In the genomic region with DNA sequence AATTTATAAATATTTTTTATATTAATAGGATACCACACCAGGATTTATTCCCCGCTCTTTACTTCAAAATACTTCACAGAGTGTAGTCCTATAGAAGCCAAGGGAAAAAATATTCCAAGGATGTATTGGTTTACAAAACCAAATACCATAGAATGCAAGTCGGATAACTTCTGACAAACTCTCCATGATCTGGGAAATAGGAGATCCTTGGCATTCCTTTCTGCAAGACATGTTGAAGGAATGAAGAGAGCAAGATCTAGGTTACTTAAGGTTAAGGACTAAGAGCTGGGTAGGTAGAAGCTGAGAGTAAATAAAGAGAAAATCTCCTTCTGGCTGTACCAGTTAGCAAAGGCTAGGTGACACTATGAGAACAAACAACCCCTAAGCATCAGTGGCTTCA, we compare ENCODE assay signal across 16 cellular contexts.
DNase-seq lines count a peak whose midpoint lies in the region; ATAC-seq, FAIRE-seq and TF ChIP-seq lines count a peak whose summit lies in the region.
"Had no signal": no experiment of that assay in that cellular context is flagged by ENCODE, and none has a peak within 500 bp of the region (broad histone marks: within the 10 kb centered on the region; RNA-seq: fewer than 3 reads in every experiment).

No MANE protein-coding gene starts in this region.

- SMC1A ChIA-PET in GM12878 (lab: Charles Lee; ENCODE audit: uncharacterized antibody, unreplicated experiment): interaction anchor here (0.6 kb wide), 1 partner anchor 1786 kb away, joined by 3 read pairs; no protein-coding TSS in a partner anchor

- intact Hi-C loops in GM12878 (cut with micrococcal nuclease; ENCODE audit: unreplicated experiment): no loop called here
- intact Hi-C loops in upper lobe of right lung (cut with DNase I): no loop called here
- intact Hi-C loops in right cardiac atrium (cut with DNase I): no loop called here

- H2AK5ac ChIP-seq in mesenchymal stem cell (ENCODE audit: low read length, severe bottlenecking): no peak overlapping the region
- H2AK5ac ChIP-seq in neuronal stem cell (ENCODE audit: low read depth, low read length): no peak overlapping the region

- no TSS peak for BruUV-seq in GM12878 (replicated peaks; lab: Mats Ljungman, UMichigan)

- 26% methylated on average over 2 of the region's 2 CpGs for WGBS in GM12878 (ENCODE audit: insufficient coverage, insufficient replicate concordance, low lambda C conversion rate, missing lambda C conversion rate)
- 40% methylated on average over 1 of the region's 2 CpGs for WGBS in mesenchymal stem cell
- WGBS in neuronal stem cell (ENCODE audit: extremely low coverage in 2 of 2, insufficient read length in 2 of 2, insufficient replicate concordance in 1 of 2), 2 donors: no CpG with 5 or more reads among the region's 2 CpGs
- whole genome bisulfite sequencing in right cardiac atrium: 90% methylated on average over 2 of the region's 2 CpGs

- H4K91ac ChIP-seq in mesenchymal stem cell (ENCODE audit: low read length) (no peak overlapping the region), neuronal stem cell (ENCODE audit: low read depth, low read length, poor library complexity) (no peak overlapping the region)

- no peak for TF ChIP-seq POLR2A in GM12878 (IDR thresholded peaks at IDR 0.05; ENCODE audit: low read depth, low read length)

- H2AFZ ChIP-seq in GM12878 (ENCODE audit: control insufficient read depth, low read depth, low read length): no peak overlapping the region
- H2AFZ ChIP-seq in mesenchymal stem cell (ENCODE audit: low read depth, low read length): no peak overlapping the region
- H2AFZ ChIP-seq in neuronal stem cell (ENCODE audit: low read length): no peak overlapping the region

- H4K8ac ChIP-seq in mesenchymal stem cell (ENCODE audit: low read length): no peak overlapping the region
- no peak overlapping the region for H4K8ac ChIP-seq in neuronal stem cell (ENCODE audit: low read depth, low read length)

- H3K79me1 ChIP-seq in mesenchymal stem cell (replicated peaks; ENCODE audit: low read length, poor library complexity, severe bottlenecking): no peaks in the 10 kb centered on the region
- no peaks in the 10 kb centered on the region for H3K79me1 ChIP-seq in neuronal stem cell (ENCODE audit: low read depth, low read length)

- no peak overlapping the region for H3K23ac ChIP-seq in mesenchymal stem cell (ENCODE audit: low read length in 2 of 2)
- no peak overlapping the region for H3K23ac ChIP-seq in neuronal stem cell (ENCODE audit: low read depth, low read length, poor library complexity)

- H3K4me3 ChIP-seq in GM12878: no peak overlapping the region
- no peak overlapping the region for H3K4me3 ChIP-seq in mesenchymal stem cell (ENCODE audit: insufficient read depth in 1 of 2, low read depth in 1 of 2, low read length in 2 of 2)
- no peak overlapping the region for H3K4me3 ChIP-seq in upper lobe of right lung
- no peak overlapping the region for H3K4me3 ChIP-seq in neuronal stem cell (ENCODE audit: low read length in 2 of 2)
- H3K4me3 ChIP-seq in right cardiac atrium (ENCODE audit: low read length): no peak overlapping the region
- H3K4me3 ChIP-seq: BLaER1 treated with 17β-estradiol and CSF1 and Interleukin-3, amounts not matched to agents 10 nM and 100 nM had no signal

- ATAC-seq in GM12878 (no peak), upper lobe of right lung (peak; percentile 76), GM21447 (IDR thresholded peaks at IDR 0.05; ENCODE audit: unreplicated experiment) (no peak), right cardiac atrium (no peak)

- TF ChIP-seq EP300 in GM12878 (IDR thresholded peaks at IDR 0.05; ENCODE audit: borderline replicate concordance in 1 of 2, control insufficient read depth in 1 of 2, low read depth in 2 of 2, low read length in 2 of 2): no peak

- no peak overlapping the region for H3K4ac ChIP-seq in mesenchymal stem cell (ENCODE audit: low read depth in 1 of 2, low read length in 2 of 2)
- H3K4ac ChIP-seq in neuronal stem cell (ENCODE audit: low read length): no peak overlapping the region

- H3K9ac ChIP-seq in GM12878 (ENCODE audit: control insufficient read depth, insufficient read depth, low read length) (no peak overlapping the region), mesenchymal stem cell (ENCODE audit: low read length) (no peak overlapping the region), neuronal stem cell (ENCODE audit: low read depth, low read length, poor library complexity) (no peak overlapping the region)
- H3K9ac ChIP-seq: BLaER1 treated with 17β-estradiol and CSF1 and Interleukin-3, amounts not matched to agents 10 nM and 100 nM had no signal

- RAD21 ChIA-PET in GM12878 (lab: Charles Lee; ENCODE audit: unreplicated experiment): no interaction called here

- POLR2A ChIA-PET in GM12878 (lab: Charles Lee): no interaction called here

- DNase-seq in NCI-H82 (lab: John Stamatoyannopoulos, UW): peak; percentile 28
- DNase-seq in NCI-H82 treated with DMSO at 0.1 percent for 48 hours (lab: John Stamatoyannopoulos, UW; ENCODE audit: unreplicated experiment): no peak
- DNase-seq in GM12878 (ENCODE audit: low read depth, low spot score): no peak
- peak; percentile 3 for DNase-seq in mesenchymal stem cell
- DNase-seq in upper lobe of right lung: no peak
- DNase-seq in neuronal stem cell (ENCODE audit: low spot score): no peak
- no peak for DNase-seq in right cardiac atrium
- DNase-seq: CD4-positive, CD25-positive, alpha-beta regulatory T cell; DMS53; GOT3; H9 had no signal

- H3K27me3 ChIP-seq in GM12878 (replicated peaks in 1 of 2; ENCODE audit: control insufficient read depth in 2 of 2, insufficient read depth in 2 of 2, low read length in 1 of 2): no peaks in the 10 kb centered on the region
- H3K27me3 ChIP-seq in mesenchymal stem cell (ENCODE audit: control insufficient read depth in 1 of 2, insufficient read depth in 1 of 2, low read length in 2 of 2): no peaks in the 10 kb centered on the region
- no peaks in the 10 kb centered on the region for H3K27me3 ChIP-seq in upper lobe of right lung
- no peaks in the 10 kb centered on the region for H3K27me3 ChIP-seq in neuronal stem cell (ENCODE audit: control insufficient read depth in 3 of 3, insufficient read depth in 3 of 3, low read depth in 1 of 3, low read length in 3 of 3)
- H3K27me3 ChIP-seq in right cardiac atrium (ENCODE audit: control insufficient read depth, insufficient read depth): no peaks in the 10 kb centered on the region
- H3K27me3 ChIP-seq: BLaER1 treated with 17β-estradiol and CSF1 and Interleukin-3, amounts not matched to agents 10 nM and 100 nM had no signal

- no peaks in the 10 kb centered on the region for H3K4me1 ChIP-seq in GM12878 (ENCODE audit: control insufficient read depth, insufficient read depth, low read length)
- H3K4me1 ChIP-seq in mesenchymal stem cell (ENCODE audit: control insufficient read depth, insufficient read depth, low read depth, low read length): no peaks in the 10 kb centered on the region
- no peaks in the 10 kb centered on the region for H3K4me1 ChIP-seq in upper lobe of right lung
- H3K4me1 ChIP-seq in neuronal stem cell (ENCODE audit: control insufficient read depth in 2 of 2, insufficient read depth in 1 of 2, low read depth in 1 of 2, low read length in 2 of 2): no peaks in the 10 kb centered on the region
- no peaks in the 10 kb centered on the region for H3K4me1 ChIP-seq in right cardiac atrium (ENCODE audit: control insufficient read depth, insufficient read depth, low read length)

- H2BK5ac ChIP-seq in mesenchymal stem cell (ENCODE audit: low read depth, low read length, poor library complexity, severe bottlenecking) (no peak overlapping the region), neuronal stem cell (ENCODE audit: low read length) (no peak overlapping the region)

- TF ChIP-seq CTCF in GM12878 (IDR thresholded peaks at IDR 0.05 in 2 of 3, conservative IDR thresholded peaks at IDR 0.05 in 1 of 3; ENCODE audit: control insufficient read depth in 2 of 3, extremely low read depth in 1 of 3, insufficient read depth in 1 of 3, low read depth in 3 of 3, low read length in 3 of 3) (no peak), upper lobe of right lung (IDR thresholded peaks at IDR 0.05) (no peak)

- CTCF ChIA-PET in GM12878 (lab: Yijun Ruan, JAX): no interaction called here

- no peak overlapping the region for H3K14ac ChIP-seq in mesenchymal stem cell (ENCODE audit: low read length in 2 of 2)
- H3K14ac ChIP-seq in neuronal stem cell (ENCODE audit: low read length): no peak overlapping the region

- H3K27ac ChIP-seq in GM12878 (ENCODE audit: control insufficient read depth, insufficient read depth) (no peak overlapping the region), mesenchymal stem cell (ENCODE audit: low read length, poor library complexity, severe bottlenecking) (no peak overlapping the region), upper lobe of right lung (no peak overlapping the region), neuronal stem cell (replicated peaks; ENCODE audit: low read length) (no peak overlapping the region), right cardiac atrium (ENCODE audit: low read length) (no peak overlapping the region)
- H3K27ac ChIP-seq: 22Rv1 had no signal

- H3K9me3 ChIP-seq in GM12878 (replicated peaks; ENCODE audit: control insufficient read depth, insufficient read depth, low read length) (no peaks in the 10 kb centered on the region), mesenchymal stem cell (ENCODE audit: control insufficient read depth, low read length) (no peaks in the 10 kb centered on the region), upper lobe of right lung (no peaks in the 10 kb centered on the region), neuronal stem cell (replicated peaks in 1 of 2; ENCODE audit: control insufficient read depth in 2 of 2, insufficient read depth in 1 of 2, low read depth in 1 of 2, low read length in 2 of 2) (no peaks in the 10 kb centered on the region), right cardiac atrium (ENCODE audit: control insufficient read depth, low read length) (no peaks in the 10 kb centered on the region)
- H3K9me3 ChIP-seq: BLaER1 treated with 17β-estradiol and CSF1 and Interleukin-3, amounts not matched to agents 10 nM and 100 nM had no signal

- no peaks in the 10 kb centered on the region; the same call in 1 of the 2 replicates for H4K20me1 ChIP-seq in GM12878 (ENCODE audit: control insufficient read depth, insufficient read depth)
- H4K20me1 ChIP-seq: BLaER1 treated with 17β-estradiol and CSF1 and Interleukin-3, amounts not matched to agents 10 nM and 100 nM had no signal

- H3K36me3 ChIP-seq in GM12878 (ENCODE audit: control insufficient read depth in 2 of 2, insufficient read depth in 2 of 2, low read length in 1 of 2) (no peaks in the 10 kb centered on the region), mesenchymal stem cell (ENCODE audit: control insufficient read depth in 1 of 2, insufficient read depth in 2 of 2, low read depth in 1 of 2, low read length in 2 of 2) (no peaks in the 10 kb centered on the region), upper lobe of right lung (no peaks in the 10 kb centered on the region), neuronal stem cell (replicated peaks in 1 of 2; ENCODE audit: control insufficient read depth in 2 of 2, insufficient read depth in 2 of 2, low read length in 2 of 2) (no peaks in the 10 kb centered on the region)
- H3K36me3 ChIP-seq: BLaER1 treated with 17β-estradiol and CSF1 and Interleukin-3, amounts not matched to agents 10 nM and 100 nM had no signal

- FAIRE-seq in GM12878 (lab: Jason Lieb, UNC): peak; percentile 7
- FAIRE-seq: GM18507, HTR-8/SVneo had no signal

- no peak overlapping the region for H2BK12ac ChIP-seq in mesenchymal stem cell (ENCODE audit: low read length in 2 of 2)
- no peak overlapping the region for H2BK12ac ChIP-seq in neuronal stem cell (ENCODE audit: low read length)

- TF ChIP-seq RAD21 in GM12878 (IDR thresholded peaks at IDR 0.05; ENCODE audit: insufficient read depth, low read depth, low read length): no peak

- in situ Hi-C loops in GM12878 (cut with MboI): no loop called here

- H3K79me2 ChIP-seq in GM12878 (ENCODE audit: control insufficient read depth, insufficient read depth, low read length): no peaks in the 10 kb centered on the region

- H2BK120ac ChIP-seq in mesenchymal stem cell (ENCODE audit: low read depth, low read length) (no peak overlapping the region), neuronal stem cell (ENCODE audit: low read depth, low read length) (no peak overlapping the region)

- H3K18ac ChIP-seq in mesenchymal stem cell (ENCODE audit: low read depth in 1 of 2, low read length in 2 of 2) (no peak overlapping the region), neuronal stem cell (ENCODE audit: low read length) (no peak overlapping the region)

- no peak overlapping the region for H3K4me2 ChIP-seq in GM12878 (ENCODE audit: control insufficient read depth, insufficient read depth)
- no peak overlapping the region for H3K4me2 ChIP-seq in mesenchymal stem cell (ENCODE audit: low read length, poor library complexity, severe bottlenecking)
- H3K4me2 ChIP-seq in neuronal stem cell (ENCODE audit: insufficient read depth, low read length, poor library complexity, severe bottlenecking): no peak overlapping the region

- H2BK15ac ChIP-seq in mesenchymal stem cell (ENCODE audit: low read depth, poor library complexity, severe bottlenecking): no peak overlapping the region
- H2BK15ac ChIP-seq in neuronal stem cell (ENCODE audit: low read length): no peak overlapping the region

Comparison
In these comparisons a context has a peak if more than half of its experiments do, and no peak if none do; other contexts are left out.
1. DNase-seq: peak in NCI-H82 (single experiment) and mesenchymal stem cell (single experiment); none in NCI-H82 treated with DMSO at 0.1 percent for 48 hours (single experiment), GM12878 (single experiment), upper lobe of right lung (single experiment), neuronal stem cell (single experiment) and right cardiac atrium (0 of 3).